In genomic region chr19:11381535-11382369, GRCh38 we compare ENCODE assay signal across 1 cellular context.
TF ChIP-seq lines count a peak whose summit lies in the region.

No MANE protein-coding gene starts in this region.

TF ChIP-seq in GM12878, 131 proteins besides CTCF, POLR2A, EP300 and RAD21 (continued from another document and continues in another):
- TF ChIP-seq ZNF592 (IDR thresholded peaks at IDR 0.05) (no peak), SMC3 (IDR thresholded peaks at IDR 0.05; ENCODE audit: borderline replicate concordance, low read length) (no peak), ESRRA (IDR thresholded peaks at IDR 0.05; ENCODE audit: low read length) (no peak), ZNF384 (IDR thresholded peaks at IDR 0.05; ENCODE audit: borderline replicate concordance, low read depth, low read length) (no peak), RUNX3 (IDR thresholded peaks at IDR 0.05; ENCODE audit: low read length) (no peak), CHD2 (IDR thresholded peaks at IDR 0.05; ENCODE audit: borderline replicate concordance, low read depth, low read length) (no peak), CEBPZ (IDR thresholded peaks at IDR 0.05; ENCODE audit: low read depth, low read length) (no peak), CREB1 (IDR thresholded peaks at IDR 0.05; ENCODE audit: low read depth) (peak; percentile 94), IKZF1 (conservative IDR thresholded peaks at IDR 0.05) (peak; percentile 64), BACH1 (IDR thresholded peaks at IDR 0.05; ENCODE audit: borderline replicate concordance) (0 out of 2 replicates have a peak, but pooled peaks have one; percentile 17), RFX5 (IDR thresholded peaks at IDR 0.05; ENCODE audit: low read depth, low read length) (no peak), TCF7 (IDR thresholded peaks at IDR 0.05; ENCODE audit: borderline replicate concordance) (no peak), ZNF687 (IDR thresholded peaks at IDR 0.05) (no peak), CEBPB (IDR thresholded peaks at IDR 0.05; ENCODE audit: borderline replicate concordance in 1 of 2, low read depth in 2 of 2, low read length in 2 of 2) (no peak), LARP7 (IDR thresholded peaks at IDR 0.05) (peak; percentile 51; the same call in 1 of the 2 replicates), SIX5 (IDR thresholded peaks at IDR 0.05; ENCODE audit: low read depth, low read length, severe bottlenecking) (no peak), E4F1 (IDR thresholded peaks at IDR 0.05; ENCODE audit: borderline replicate concordance, partially characterized antibody) (no peak), RELB (IDR thresholded peaks at IDR 0.05; ENCODE audit: low read depth) (no peak), GABPA (IDR thresholded peaks at IDR 0.05; ENCODE audit: low read depth) (no peak), FOS (IDR thresholded peaks at IDR 0.05; ENCODE audit: borderline replicate concordance, extremely low read depth, insufficient read length) (no peak), SKIL (IDR thresholded peaks at IDR 0.05; ENCODE audit: low read depth, poor library complexity, severe bottlenecking) (no peak), RAD51 (IDR thresholded peaks at IDR 0.05) (no peak), CHD1 (IDR thresholded peaks at IDR 0.05; ENCODE audit: low read depth, low read length) (no peak), EGR1 (IDR thresholded peaks at IDR 0.05; ENCODE audit: borderline replicate concordance in 1 of 2, low read depth in 2 of 2, low read length in 2 of 2) (no peak), POLR2AphosphoS5 (IDR thresholded peaks at IDR 0.05; ENCODE audit: low read length) (no peak), SIN3A (IDR thresholded peaks at IDR 0.05; ENCODE audit: low read depth, low read length) (no peak), CBFB (IDR thresholded peaks at IDR 0.05; ENCODE audit: low read depth) (no peak), NR2F1 (conservative IDR thresholded peaks at IDR 0.05) (0 out of 2 replicates have a peak, but pooled peaks have one; percentile 11), GATAD2B (conservative IDR thresholded peaks at IDR 0.05; ENCODE audit: low read depth) (no peak; the same call in 1 of the 2 replicates), HSF1 (IDR thresholded peaks at IDR 0.05; ENCODE audit: low read depth, low read length) (no peak), SRF (IDR thresholded peaks at IDR 0.05; ENCODE audit: low read depth in 2 of 2, low read length in 2 of 2) (no peak), KDM1A (IDR thresholded peaks at IDR 0.05; ENCODE audit: borderline replicate concordance) (no peak), BCL11A (IDR thresholded peaks at IDR 0.05; ENCODE audit: low read depth, low read length) (no peak), RBBP5 (conservative IDR thresholded peaks at IDR 0.05) (no peak), POLR2AphosphoS2 (IDR thresholded peaks at IDR 0.05; ENCODE audit: low read depth, low read length) (no peak), IRF4 (IDR thresholded peaks at IDR 0.05; ENCODE audit: low read depth, low read length) (no peak), NBN (IDR thresholded peaks at IDR 0.05) (no peak), HDAC2 (IDR thresholded peaks at IDR 0.05) (no peak), E2F4 (IDR thresholded peaks at IDR 0.05; ENCODE audit: low read depth, low read length) (no peak), ATF7 (IDR thresholded peaks at IDR 0.05; ENCODE audit: low read depth) (no peak), SP1 (IDR thresholded peaks at IDR 0.05; ENCODE audit: low read depth, low read length) (no peak), ZNF622 (IDR thresholded peaks at IDR 0.05) (no peak), SMAD1 (IDR thresholded peaks at IDR 0.05; ENCODE audit: low read depth, partially characterized antibody) (no peak), IKZF2 (IDR thresholded peaks at IDR 0.05) (0 out of 4 replicates have a peak, but pooled peaks of 1 of the 2 experiments have one; percentile 32), MYB (IDR thresholded peaks at IDR 0.05; ENCODE audit: borderline replicate concordance, low read depth, low read length) (no peak)
